Comparison of ENCODE assay signal across 19 cellular contexts in the genomic region with DNA sequence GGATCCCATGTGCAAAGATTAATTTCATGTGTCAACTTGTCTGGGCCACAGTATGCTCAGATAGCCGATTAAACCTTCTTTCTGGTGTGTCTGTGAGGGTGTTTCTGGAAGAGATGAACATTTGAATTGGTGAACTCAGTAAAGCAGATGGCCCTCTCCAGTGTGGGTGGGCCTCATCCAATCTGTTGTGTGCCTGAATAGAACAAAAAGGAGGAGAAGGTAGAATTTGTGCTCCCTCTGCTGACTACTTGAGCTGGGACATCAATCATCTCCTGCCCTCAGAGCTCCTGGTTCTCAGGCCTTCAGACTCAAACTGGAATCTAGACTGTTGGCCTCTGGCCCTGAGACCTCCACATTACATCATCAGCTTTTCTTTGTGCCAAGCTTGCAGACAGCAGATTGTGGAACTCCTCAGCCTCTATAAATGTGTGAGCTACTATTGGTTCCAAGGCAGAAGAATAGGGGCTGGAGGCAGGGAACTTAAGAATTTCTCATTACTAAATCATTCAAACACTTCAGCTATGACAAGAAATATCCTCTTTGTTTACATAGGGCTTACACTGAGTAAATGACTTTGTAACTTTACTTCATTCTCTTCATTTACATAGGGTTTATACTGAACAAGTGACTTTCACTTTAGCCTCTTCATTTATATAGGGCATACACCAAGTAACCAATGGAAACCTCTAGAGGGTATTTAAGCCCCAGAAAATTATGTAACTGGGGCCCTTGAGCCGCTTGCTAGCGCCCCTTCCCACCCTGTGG.
DNase-seq lines count a peak whose midpoint lies in the region; ATAC-seq and TF ChIP-seq lines count a peak whose summit lies in the region.
"Had no signal": no experiment of that assay in that cellular context is flagged by ENCODE, and none has a peak within 500 bp of the region (broad histone marks: within the 10 kb centered on the region; RNA-seq: fewer than 3 reads in every experiment).

No MANE protein-coding gene starts in this region.

- H2BK120ac ChIP-seq in H9 (ENCODE audit: low read depth, low read length, poor library complexity, severe bottlenecking): no peak overlapping the region

- peak overlapping the region in 1 of 3 experiments; percentile 36; a peak in 1 of 7 replicates for H3K27ac Mint-ChIP-seq in H9
- no peak overlapping the region for H3K27ac Mint-ChIP-seq in T-helper 2 cell treated with Interferon-gamma antibody and Interleukin-4, amounts not matched to agents 5 μg/mL and 100 μg/mL, for 36 hours
- H3K27ac Mint-ChIP-seq: CD4-positive, CD25-positive, alpha-beta regulatory T cell; stimulated activated naive CD8-positive, alpha-beta T cell treated with anti-CD3 and anti-CD28 coated beads, Interleukin-15, amount 100 ng/mL, for 72 hours had no signal

- no peak overlapping the region for H3K4ac ChIP-seq in H9 (ENCODE audit: low read depth, low read length)

- no peaks in the 10 kb centered on the region for H3K36me3 Mint-ChIP-seq in H9 (ENCODE audit: insufficient read depth in 1 of 3, low read depth in 3 of 3)
- H3K36me3 Mint-ChIP-seq in T-helper 2 cell treated with Interferon-gamma antibody and Interleukin-4, amounts not matched to agents 5 μg/mL and 100 μg/mL, for 36 hours (ENCODE audit: low read depth): no peaks in the 10 kb centered on the region
- H3K36me3 Mint-ChIP-seq: CD4-positive, CD25-positive, alpha-beta regulatory T cell had no signal

- no peaks in the 10 kb centered on the region for H3K9me2 ChIP-seq in hepatocyte (replicated peaks; ENCODE audit: insufficient read depth)

- H3K18ac ChIP-seq in H9 (ENCODE audit: insufficient read length, low read depth, low read length): no peak overlapping the region

- no peak overlapping the region for H2BK12ac ChIP-seq in H9 (ENCODE audit: insufficient read length, low read depth, low read length)

- no peak overlapping the region for H2AK5ac ChIP-seq in H9 (ENCODE audit: insufficient read length, low read length)

- no peak overlapping the region for H4K91ac ChIP-seq in H9 (ENCODE audit: insufficient read length, low read depth, low read length)

- H3K9ac ChIP-seq in H9 (ENCODE audit: extremely low read depth, insufficient read length, low read length): no peak overlapping the region

- no peaks in the 10 kb centered on the region for H3K36me3 ChIP-seq in hepatocyte (replicated peaks; ENCODE audit: insufficient read depth, low read depth)
- H3K36me3 ChIP-seq: heart left ventricle, upper lobe of right lung had no signal

- no peaks in the 10 kb centered on the region for H3K79me2 ChIP-seq in H9 (ENCODE audit: insufficient read depth, low read length)
- H3K79me2 ChIP-seq in hepatocyte: no peaks in the 10 kb centered on the region

- no peak for DNase-seq in H9
- peak; percentile 49 for DNase-seq in OCI-M1 (lab: John Stamatoyannopoulos, UW)
- peak; percentile 43 for DNase-seq in hepatocyte (ENCODE audit: low spot score)
- DNase-seq in T-helper 2 cell treated with Interferon-gamma antibody and Interleukin-4, amounts not matched to agents 5 μg/mL and 100 μg/mL, for 36 hours (ENCODE audit: low spot score): no peak
- no peak for DNase-seq in NCI-H2196 treated with DMSO at 0.1 percent for 48 hours (lab: John Stamatoyannopoulos, UW; ENCODE audit: unreplicated experiment)
- DNase-seq: ACHN; activated CD4-positive, alpha-beta T cell treated with anti-CD3 and anti-CD28 coated beads, Interleukin-2, amount 50 U/mL, for 1 hour; activated gamma-delta T cell; CD4-positive, CD25-positive, alpha-beta regulatory T cell; effector memory CD4-positive, alpha-beta T cell; heart left ventricle; stimulated activated CD4-positive, alpha-beta T cell treated with anti-CD3 and anti-CD28 coated beads, Interleukin-2, amount 100 ng/mL, for 24 hours; stimulated activated naive CD8-positive, alpha-beta T cell treated with anti-CD3 and anti-CD28 coated beads, Interleukin-15, amount 100 ng/mL, for 72 hours; upper lobe of right lung had no signal

- no peak overlapping the region for H3K4me3 ChIP-seq in hepatocyte
- H3K4me3 ChIP-seq: heart left ventricle, lung, upper lobe of right lung had no signal

- H3K9me3 ChIP-seq in H9 (ENCODE audit: control insufficient read depth, low read depth, low read length) (no peaks in the 10 kb centered on the region), hepatocyte (ENCODE audit: low read depth) (no peaks in the 10 kb centered on the region)
- H3K9me3 ChIP-seq: heart left ventricle, upper lobe of right lung had no signal

- H4K20me1 ChIP-seq in H9 (ENCODE audit: control insufficient read depth, insufficient read depth, insufficient read length): no peaks in the 10 kb centered on the region
- no peaks in the 10 kb centered on the region for H4K20me1 ChIP-seq in hepatocyte (ENCODE audit: insufficient read depth, poor library complexity, severe bottlenecking)

- H2BK15ac ChIP-seq in H9 (ENCODE audit: low read depth, low read length): no peak overlapping the region

- H3K4me1 ChIP-seq in H9 (ENCODE audit: insufficient read depth, low read length): no peaks in the 10 kb centered on the region
- no peaks in the 10 kb centered on the region for H3K4me1 ChIP-seq in hepatocyte (ENCODE audit: insufficient read depth)
- H3K4me1 ChIP-seq: heart left ventricle, upper lobe of right lung had no signal

- no peak overlapping the region for H3K23ac ChIP-seq in H9 (ENCODE audit: insufficient read length, low read depth, low read length)

- H3K27me3 Mint-ChIP-seq in H9 (ENCODE audit: low read depth): no peaks in the 10 kb centered on the region
- no peaks in the 10 kb centered on the region for H3K27me3 Mint-ChIP-seq in T-helper 2 cell treated with Interferon-gamma antibody and Interleukin-4, amounts not matched to agents 5 μg/mL and 100 μg/mL, for 36 hours (ENCODE audit: low read depth)
- H3K27me3 Mint-ChIP-seq: CD4-positive, CD25-positive, alpha-beta regulatory T cell; central memory CD8-positive, alpha-beta T cell; stimulated activated naive CD8-positive, alpha-beta T cell treated with anti-CD3 and anti-CD28 coated beads, Interleukin-15, amount 100 ng/mL, for 72 hours had no signal

- H3K14ac ChIP-seq in H9 (ENCODE audit: insufficient read depth, low read length): no peak overlapping the region

- no peak for ATAC-seq in GM19463 (IDR thresholded peaks at IDR 0.05; ENCODE audit: unreplicated experiment)
- ATAC-seq in HG02973 (IDR thresholded peaks at IDR 0.05; ENCODE audit: unreplicated experiment): no peak
- ATAC-seq: stimulated activated naive CD8-positive, alpha-beta T cell treated with anti-CD3 and anti-CD28 coated beads, Interleukin-15, amount 100 ng/mL, for 72 hours; upper lobe of right lung had no signal

- TF ChIP-seq CTCF in C4-2B (conservative IDR thresholded peaks at IDR 0.05) (peak; percentile 11; the same call in 1 of the 2 replicates), H9 (conservative IDR thresholded peaks at IDR 0.05) (peak; percentile 32; the same call in 2 of the 3 replicates), hepatocyte (IDR thresholded peaks at IDR 0.05; ENCODE audit: poor library complexity) (no peak)

- no peak overlapping the region for H3T11ph ChIP-seq in H9 (ENCODE audit: low read length)

- H3K4me1 Mint-ChIP-seq in H9: peaks cover 4 to 5% of the 10 kb centered on the region in 2 experiments; a peak in 2 of 4 replicates
- H3K4me1 Mint-ChIP-seq in T-helper 2 cell treated with Interferon-gamma antibody and Interleukin-4, amounts not matched to agents 5 μg/mL and 100 μg/mL, for 36 hours (ENCODE audit: low read depth): no peaks in the 10 kb centered on the region
- H3K4me1 Mint-ChIP-seq: CD4-positive, CD25-positive, alpha-beta regulatory T cell; central memory CD8-positive, alpha-beta T cell; stimulated activated naive CD8-positive, alpha-beta T cell treated with anti-CD3 and anti-CD28 coated beads, Interleukin-15, amount 100 ng/mL, for 72 hours had no signal

- no peaks in the 10 kb centered on the region for H3K79me1 ChIP-seq in H9 (ENCODE audit: insufficient read depth, low read depth, low read length, poor library complexity, severe bottlenecking)

- H3K27me3 ChIP-seq in H9 (ENCODE audit: insufficient read depth, low read length) (no peaks in the 10 kb centered on the region), hepatocyte (no peaks in the 10 kb centered on the region)
- H3K27me3 ChIP-seq: heart left ventricle, upper lobe of right lung had no signal

- H2BK20ac ChIP-seq in H9 (ENCODE audit: low read depth, low read length, poor library complexity, severe bottlenecking): no peak overlapping the region

- no peaks in the 10 kb centered on the region for H3K23me2 ChIP-seq in H9 (ENCODE audit: insufficient read length, low read depth, low read length, poor library complexity, severe bottlenecking)

- H3K27ac ChIP-seq in C4-2B (no peak overlapping the region), H9 (ENCODE audit: insufficient read length, low read depth, low read length) (no peak overlapping the region), hepatocyte (no peak overlapping the region)
- H3K27ac ChIP-seq: heart left ventricle, upper lobe of right lung had no signal

- no CpG with 5 or more reads among the region's 3 CpGs for WGBS in H9 (ENCODE audit: extremely low coverage, insufficient read length, low lambda C conversion rate)
- 91% methylated on average over 3 of the region's 3 CpGs for WGBS in hepatocyte (ENCODE audit: low lambda C conversion rate, missing lambda C conversion rate)

- H3K56ac ChIP-seq in H9 (ENCODE audit: insufficient read length, low read depth, low read length): no peak overlapping the region

- H2BK5ac ChIP-seq in H9 (ENCODE audit: insufficient read length, low read length): no peak overlapping the region

- no peak overlapping the region for H4K8ac ChIP-seq in H9 (replicated peaks; ENCODE audit: insufficient read length, low read depth, low read length)

- H3K4me3 Mint-ChIP-seq in H9: no peak overlapping the region
- H3K4me3 Mint-ChIP-seq in T-helper 2 cell treated with Interferon-gamma antibody and Interleukin-4, amounts not matched to agents 5 μg/mL and 100 μg/mL, for 36 hours: no peak overlapping the region
- H3K4me3 Mint-ChIP-seq: CD4-positive, CD25-positive, alpha-beta regulatory T cell; central memory CD8-positive, alpha-beta T cell; stimulated activated naive CD8-positive, alpha-beta T cell treated with anti-CD3 and anti-CD28 coated beads, Interleukin-15, amount 100 ng/mL, for 72 hours had no signal

- H3K4me2 ChIP-seq in H9 (ENCODE audit: insufficient read depth, insufficient read length, low read length) (no peak overlapping the region), hepatocyte (no peak overlapping the region)

- H4K5ac ChIP-seq in H9 (ENCODE audit: insufficient read length, low read depth, low read length): no peak overlapping the region

- no peak overlapping the region for H2AFZ ChIP-seq in H9 (ENCODE audit: low read length)
- H2AFZ ChIP-seq in hepatocyte: no peak overlapping the region

- no peaks in the 10 kb centered on the region for H3K9me3 Mint-ChIP-seq in H9
- H3K9me3 Mint-ChIP-seq in T-helper 2 cell treated with Interferon-gamma antibody and Interleukin-4, amounts not matched to agents 5 μg/mL and 100 μg/mL, for 36 hours: no peaks in the 10 kb centered on the region
- H3K9me3 Mint-ChIP-seq: stimulated activated naive CD8-positive, alpha-beta T cell treated with anti-CD3 and anti-CD28 coated beads, Interleukin-15, amount 100 ng/mL, for 72 hours had no signal

Comparison
In these comparisons a context has a peak if more than half of its experiments do, and no peak if none do; other contexts are left out.
1. DNase-seq: peak in OCI-M1 (single experiment) and hepatocyte (single experiment); none in H9 (single experiment), T-helper 2 cell treated with Interferon-gamma antibody and Interleukin-4, amounts not matched to agents 5 μg/mL and 100 μg/mL, for 36 hours (single experiment) and NCI-H2196 treated with DMSO at 0.1 percent for 48 hours (single experiment).